8 cellular contexts compared by ENCODE assay signal in the genomic region with DNA sequence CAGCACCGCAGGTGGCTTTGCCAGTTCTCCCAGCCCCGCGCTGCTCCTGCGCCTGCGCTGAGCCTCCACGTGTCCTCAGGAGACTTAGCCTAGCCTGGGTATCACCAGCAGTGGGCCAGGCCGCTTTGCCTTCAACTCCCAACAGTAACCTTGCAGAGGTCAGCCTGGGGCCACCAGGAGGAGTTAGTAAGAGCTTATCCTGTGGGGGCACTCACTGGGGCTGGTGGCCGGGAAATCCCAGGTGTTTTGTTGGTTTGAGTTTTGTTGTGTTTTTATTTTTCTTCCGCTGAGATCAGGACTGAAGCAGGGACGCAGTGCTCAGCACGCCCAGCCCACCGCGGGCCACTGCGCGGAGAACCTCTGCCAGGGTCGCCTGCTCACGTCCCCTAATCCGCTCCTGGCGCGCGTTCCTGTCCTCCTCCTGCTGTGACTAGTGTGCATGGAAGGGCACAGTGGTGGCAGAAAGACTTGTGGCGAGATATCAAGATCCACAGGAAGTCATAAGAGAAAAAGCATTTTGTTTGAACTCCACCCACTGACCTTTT.
A peak's percentile ranks its signal among the peaks of the same experiment; 100 is the strongest.
DNase-seq lines count a peak whose midpoint lies in the region; ATAC-seq and TF ChIP-seq lines count a peak whose summit lies in the region.

No MANE protein-coding gene starts in this region.

- H3K36me3 Mint-ChIP-seq in T-helper 1 cell treated with Interleukin-12 subunit alpha and Interleukin-12 subunit beta and Interleukin-4 antibody, amounts not matched to agents 30 μg/mL and 1 μg/mL, for 36 hours (ENCODE audit: low read depth): peaks cover 4% of the 10 kb centered on the region
- H3K36me3 Mint-ChIP-seq in MCF 10A (ENCODE audit: insufficient read depth, unreplicated experiment): no peaks in the 10 kb centered on the region

- TF ChIP-seq CTCF in MCF 10A (IDR thresholded peaks at IDR 0.05; ENCODE audit: unreplicated experiment): no peak

- no TSS peak for BruUV-seq in MCF 10A (replicated peaks; lab: Mats Ljungman, UMichigan)

- CTCF ChIA-PET in MCF 10A (lab: Yijun Ruan, JAX): interaction anchor here (0.5 kb wide), 1 partner anchor 1072 kb away, joined by 3 read pairs; no protein-coding TSS in a partner anchor

- ATAC-seq in HG02798 (IDR thresholded peaks at IDR 0.05; ENCODE audit: poor library complexity, unreplicated experiment): no peak

- peak; percentile 87 for DNase-seq in COR-L47 (lab: John Stamatoyannopoulos, UW)
- DNase-seq in kidney glomerular epithelial cell (lab: John Stamatoyannopoulos, UW): peak; percentile 47
- peak; percentile 51 for DNase-seq in stimulated activated CD4-positive, alpha-beta T cell treated with anti-CD3 and anti-CD28 coated beads, Interleukin-4, amount 100 ng/mL, for 1 hour
- DNase-seq in NCI-H1105 treated with DMSO at 0.1 percent for 48 hours (lab: John Stamatoyannopoulos, UW): no peak
- DNase-seq in MCF 10A (ENCODE audit: unreplicated experiment): no peak

- H3K27me3 Mint-ChIP-seq in T-helper 1 cell treated with Interleukin-12 subunit alpha and Interleukin-12 subunit beta and Interleukin-4 antibody, amounts not matched to agents 30 μg/mL and 1 μg/mL, for 36 hours (ENCODE audit: low read depth): no peaks in the 10 kb centered on the region
- no peaks in the 10 kb centered on the region for H3K27me3 Mint-ChIP-seq in MCF 10A (ENCODE audit: insufficient read depth, unreplicated experiment)

- H3K27ac ChIP-seq in angular gyrus (ENCODE audit: low read depth, low read length): peak overlapping the region; percentile 87

- intact Hi-C loops in MCF 10A (cut with micrococcal nuclease): no loop called here

- peak overlapping the region; percentile 73 for H3K4me3 Mint-ChIP-seq in T-helper 1 cell treated with Interleukin-12 subunit alpha and Interleukin-12 subunit beta and Interleukin-4 antibody, amounts not matched to agents 30 μg/mL and 1 μg/mL, for 36 hours
- no peak overlapping the region for H3K4me3 Mint-ChIP-seq in MCF 10A (ENCODE audit: unreplicated experiment)

- H3K9me3 Mint-ChIP-seq in T-helper 1 cell treated with Interleukin-12 subunit alpha and Interleukin-12 subunit beta and Interleukin-4 antibody, amounts not matched to agents 30 μg/mL and 1 μg/mL, for 36 hours: no peaks in the 10 kb centered on the region
- no peaks in the 10 kb centered on the region for H3K9me3 Mint-ChIP-seq in MCF 10A (ENCODE audit: unreplicated experiment)

- POLR2A ChIA-PET in MCF 10A (lab: Yijun Ruan, JAX): no interaction called here

- H3K27ac Mint-ChIP-seq in T-helper 1 cell treated with Interleukin-12 subunit alpha and Interleukin-12 subunit beta and Interleukin-4 antibody, amounts not matched to agents 30 μg/mL and 1 μg/mL, for 36 hours: peak overlapping the region; percentile 92
- no peak overlapping the region for H3K27ac Mint-ChIP-seq in MCF 10A (ENCODE audit: low read depth, unreplicated experiment)

- H3K4me1 Mint-ChIP-seq in T-helper 1 cell treated with Interleukin-12 subunit alpha and Interleukin-12 subunit beta and Interleukin-4 antibody, amounts not matched to agents 30 μg/mL and 1 μg/mL, for 36 hours (ENCODE audit: low read depth): peaks cover 32% of the 10 kb centered on the region
- no peaks in the 10 kb centered on the region for H3K4me1 Mint-ChIP-seq in MCF 10A (ENCODE audit: insufficient read depth, unreplicated experiment)

Comparison
In these comparisons a context has a peak if more than half of its experiments do, and no peak if none do; other contexts are left out.
1. DNase-seq: peak in COR-L47 (single experiment), kidney glomerular epithelial cell (single experiment) and stimulated activated CD4-positive, alpha-beta T cell treated with anti-CD3 and anti-CD28 coated beads, Interleukin-4, amount 100 ng/mL, for 1 hour (single experiment); none in NCI-H1105 treated with DMSO at 0.1 percent for 48 hours (single experiment) and MCF 10A (single experiment).